Comparison of ENCODE assay signal across 16 cellular contexts in the genomic region with DNA sequence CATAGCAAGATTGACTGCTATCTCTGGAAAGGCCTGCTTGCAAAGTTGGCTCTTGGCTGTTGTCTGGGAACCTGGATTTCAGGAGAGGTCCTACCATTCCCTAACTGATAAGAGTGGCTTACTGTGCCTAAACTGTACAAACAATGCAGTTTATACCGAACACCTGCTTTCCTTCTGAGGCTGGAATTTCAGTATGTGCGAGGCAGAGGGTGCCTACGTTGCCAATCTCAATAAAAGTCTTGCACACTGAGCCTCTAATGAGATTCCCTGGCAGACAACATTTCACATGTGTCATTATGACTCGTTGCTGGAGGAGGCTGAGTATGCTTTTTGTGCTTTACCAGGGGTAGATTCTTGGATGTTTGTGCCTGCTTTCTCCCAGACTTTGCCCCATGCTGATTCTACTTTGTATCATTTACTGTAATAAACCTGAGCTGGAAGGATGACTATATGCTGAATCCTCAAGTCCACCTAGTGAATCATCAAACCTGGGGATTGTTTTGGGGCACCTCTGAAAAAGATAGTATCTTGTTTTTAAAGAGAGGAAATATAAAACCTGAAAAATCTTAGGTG. TPM values are rescaled to one million over a fixed set of nuclear protein-coding genes. Genes with fewer than 3 reads are reported as not detected.
A peak's percentile ranks its signal among the peaks of the same experiment; 100 is the strongest.
DNase-seq lines count a peak whose midpoint lies in the region; TF ChIP-seq lines count a peak whose summit lies in the region.
"Had no signal": no experiment of that assay in that cellular context is flagged by ENCODE, and none has a peak within 500 bp of the region (broad histone marks: within the 10 kb centered on the region; RNA-seq: fewer than 3 reads in every experiment).

No MANE protein-coding gene starts in this region.

- H4K20me1 ChIP-seq in mammary epithelial cell (ENCODE audit: insufficient read depth, low read length) (peaks cover 3% of the 10 kb centered on the region), osteoblast (ENCODE audit: insufficient read depth, low read length) (no peaks in the 10 kb centered on the region)

- H3K27me3 ChIP-seq in mammary epithelial cell (ENCODE audit: insufficient read depth, low read length): no peaks in the 10 kb centered on the region
- no peaks in the 10 kb centered on the region for H3K27me3 ChIP-seq in osteoblast (ENCODE audit: insufficient read depth, low read length)
- H3K27me3 ChIP-seq: esophagus squamous epithelium, SJCRH30 had no signal

- H2AFZ ChIP-seq in mammary epithelial cell (ENCODE audit: low read depth, low read length): peak overlapping the region; percentile 63
- peak overlapping the region; percentile 7 for H2AFZ ChIP-seq in osteoblast (ENCODE audit: low read length)

- H3K36me3 ChIP-seq in mammary epithelial cell (ENCODE audit: insufficient read depth, low read length) (peaks cover 4% of the 10 kb centered on the region), osteoblast (ENCODE audit: insufficient read depth, low read length) (no peaks in the 10 kb centered on the region)
- H3K36me3 ChIP-seq: SJCRH30 had no signal

- H3K4me2 ChIP-seq in mammary epithelial cell (ENCODE audit: insufficient read depth, low read depth, low read length): peak overlapping the region; percentile 70
- peak overlapping the region; percentile 48 for H3K4me2 ChIP-seq in osteoblast (ENCODE audit: insufficient read depth, low read length)

- no peak for TF ChIP-seq CTCF in mammary epithelial cell (conservative IDR thresholded peaks at IDR 0.05 in 1 of 2, IDR thresholded peaks at IDR 0.05 in 1 of 2; ENCODE audit: extremely low read depth in 1 of 2, insufficient read depth in 1 of 2, low read depth in 1 of 2, low read length in 2 of 2)
- no peak for TF ChIP-seq CTCF in osteoblast (IDR thresholded peaks at IDR 0.05; ENCODE audit: extremely low read depth, low read depth, low read length)

- WGBS in mammary epithelial cell (ENCODE audit: low coverage, missing lambda C conversion rate): 19% methylated on average over 4 of the region's 4 CpGs

- H3K4me1 ChIP-seq in mammary epithelial cell (ENCODE audit: insufficient read depth, low read length) (peaks cover 18% of the 10 kb centered on the region), osteoblast (ENCODE audit: insufficient read depth, low read length) (peaks cover 11% of the 10 kb centered on the region)

- no peak overlapping the region for H3K9ac ChIP-seq in mammary epithelial cell (ENCODE audit: insufficient read depth, low read length)

- H3K79me2 ChIP-seq in mammary epithelial cell (ENCODE audit: insufficient read depth, low read length): no peaks in the 10 kb centered on the region
- H3K79me2 ChIP-seq in osteoblast (ENCODE audit: insufficient read depth, low read length): no peaks in the 10 kb centered on the region

- H3K4me3 ChIP-seq in mammary epithelial cell (replicated peaks in 1 of 3; ENCODE audit: insufficient read depth in 1 of 3, low read depth in 2 of 3, low read length in 3 of 3) (no peak overlapping the region), osteoblast (ENCODE audit: insufficient read depth, low read length) (no peak overlapping the region)
- H3K4me3 ChIP-seq: esophagus squamous epithelium, SJCRH30 had no signal

- BruUV-seq in mammary epithelial cell (replicated peaks; lab: Mats Ljungman, UMichigan): no TSS peak

- intact Hi-C loops in mammary epithelial cell (cut with micrococcal nuclease): loop anchor here (10.0 kb wide), 1 partner anchor 266 kb away; no protein-coding TSS in a partner anchor

- H3K9me3 ChIP-seq in mammary epithelial cell (replicated peaks; ENCODE audit: insufficient read depth, low read length): no peaks in the 10 kb centered on the region
- no peaks in the 10 kb centered on the region for H3K9me3 ChIP-seq in osteoblast (ENCODE audit: low read depth, low read length)
- H3K9me3 ChIP-seq: esophagus squamous epithelium, SJCRH30 had no signal

- H3K27ac ChIP-seq in mammary epithelial cell (ENCODE audit: insufficient read depth, low read depth, low read length) (peak overlapping the region; percentile 56), osteoblast (ENCODE audit: low read depth, low read length) (peak overlapping the region; percentile 66)
- H3K27ac ChIP-seq: 22Rv1, SJCRH30 had no signal

- peak; percentile 1 for DNase-seq in NCI-H1105 treated with DMSO at 0.1 percent for 48 hours (lab: John Stamatoyannopoulos, UW)
- DNase-seq in NCI-H1105 (lab: John Stamatoyannopoulos, UW): no peak
- DNase-seq in NCI-H146 treated with DMSO at 0.1 percent for 48 hours (lab: John Stamatoyannopoulos, UW; ENCODE audit: unreplicated experiment): peak; percentile 33
- peak; percentile 95 for DNase-seq in mammary epithelial cell
- DNase-seq in osteoblast (ENCODE audit: insufficient read length, low spot score, missing footprints): no peak
- no peak for DNase-seq in T-helper 9 cell
- no peak for DNase-seq in NCI-H1930 (lab: John Stamatoyannopoulos, UW)
- DNase-seq in SIG-M5 (lab: John Stamatoyannopoulos, UW): no peak
- DNase-seq: activated CD4-positive, alpha-beta T cell treated with anti-CD3 and anti-CD28 coated beads, Interleukin-2, amount 10 ng/mL, durations not matched to agents 24 days and 14 days; amniotic stem cell; esophagus squamous epithelium; mesendoderm; NCI-H2107; right cardiac atrium had no signal

- in situ Hi-C loops in mammary epithelial cell (cut with MboI; ENCODE audit: low sequenced_read_pairs in 2 of 2): no loop called here

- dilution Hi-C loops in mammary epithelial cell (cut with HindIII; ENCODE audit: low sequenced_read_pairs): no loop called here

- CTCF ChIA-PET in mammary epithelial cell (lab: Charles Lee; ENCODE audit: low non-redundant PET): no interaction called here

RNA-seq across cellular contexts. Expression of a gene that starts 58.9 kb away (rescaled TPM):
- total RNA-seq in mammary epithelial cell: under 1 TPM in 1 of 2 donors, not detected in 1; 0.68 TPM
- 0.25 TPM for polyA plus RNA-seq in mammary epithelial cell
- 5.8 TPM for polyA minus RNA-seq in mammary epithelial cell
- total RNA-seq in osteoblast: under 0.01 and 0.29 TPM in 2 replicates
- total RNA-seq: right cardiac atrium had no signal

Comparison
In these comparisons a context has a peak if more than half of its experiments do, and no peak if none do; other contexts are left out.
1. DNase-seq: peak in NCI-H1105 treated with DMSO at 0.1 percent for 48 hours (single experiment), NCI-H146 treated with DMSO at 0.1 percent for 48 hours (single experiment) and mammary epithelial cell (single experiment); none in NCI-H1105 (single experiment), osteoblast (single experiment), T-helper 9 cell (single experiment), NCI-H1930 (0 of 2) and SIG-M5 (single experiment).